33 cellular contexts compared by ENCODE assay signal in the genomic region with DNA sequence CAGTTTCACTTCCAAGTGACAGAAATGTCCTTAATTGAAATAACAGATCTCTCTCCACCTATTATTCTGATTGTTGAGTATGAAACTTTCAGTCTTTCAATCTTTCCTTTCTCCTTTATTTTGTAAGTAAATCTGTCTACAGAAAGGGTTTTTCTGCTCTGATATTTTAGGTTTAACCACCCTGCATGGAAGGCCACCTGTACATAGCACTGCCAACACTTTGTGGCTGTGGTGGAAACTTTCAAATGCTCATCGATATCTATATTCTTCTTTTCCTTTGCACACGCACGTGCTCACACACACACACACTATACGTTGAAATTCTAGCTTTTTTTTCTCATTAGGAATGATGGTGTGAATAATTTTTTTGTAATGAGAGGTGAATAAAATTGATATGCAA.
"Had no signal": no experiment of that assay in that cellular context is flagged by ENCODE, and none has a peak within 500 bp of the region (broad histone marks: within the 10 kb centered on the region; RNA-seq: fewer than 3 reads in every experiment).

No MANE protein-coding gene starts in this region.

- H3K4me1 ChIP-seq: adrenal gland, ascending aorta, body of pancreas, breast epithelium had no signal

- ATAC-seq: activated naive CD4-positive, alpha-beta T cell treated with anti-CD3 and anti-CD28 coated beads, Interleukin-2, amount 50 U/mL, for 72 hours; activated naive CD8-positive, alpha-beta T cell treated with anti-CD3 and anti-CD28 coated beads, Interleukin-2, amount 50 U/mL, for 24 hours; activated T-cell treated with anti-CD3 and anti-CD28 coated beads, Interleukin-2, amount 50 U/mL, for 4 hours; activated T-cell treated with anti-CD3 and anti-CD28 coated beads, Interleukin-2, amount 50 U/mL, for 72 hours; activated T-helper 17 cell treated with anti-CD3 and anti-CD28 coated beads, Interleukin-2, amount 50 U/mL, for 72 hours; body of pancreas had no signal

- H3K4me3 ChIP-seq: adrenal gland, ascending aorta, body of pancreas, breast epithelium, cardiac muscle cell had no signal

- FAIRE-seq: astrocyte, bronchial epithelial cell had no signal

- H3K36me3 ChIP-seq: adrenal gland, ascending aorta, brain microvascular endothelial cell, breast epithelium, cardiac muscle cell had no signal

- H3K27me3 ChIP-seq: adrenal gland, ascending aorta, body of pancreas, brain microvascular endothelial cell, breast epithelium, cardiac muscle cell had no signal

- H3K27ac ChIP-seq: adrenal gland, ascending aorta, body of pancreas, brain microvascular endothelial cell, breast epithelium, cardiac muscle cell had no signal

- DNase-seq: activated effector memory CD4-positive, alpha-beta T cell treated with anti-CD3 and anti-CD28 coated beads, Interleukin-2, amount 50 U/mL, for 16 hours; activated effector memory CD4-positive, alpha-beta T cell treated with Interleukin-2 at 50 U/mL for 16 hours; activated gamma-delta T cell; activated gamma-delta T cell treated with Interleukin-2 at 50 U/mL for 16 hours; activated naive CD4-positive, alpha-beta T cell; activated naive CD4-positive, alpha-beta T cell treated with anti-CD3 and anti-CD28 coated beads for 36 hours; activated naive CD4-positive, alpha-beta T cell treated with anti-CD3 and anti-CD28 coated beads, Interleukin-2, amount 10 ng/mL, durations not matched to agents 7 days and 5 days; activated naive CD4-positive, alpha-beta T cell treated with anti-CD3 and anti-CD28 coated beads, Interleukin-2, amount 50 U/mL, for 16 hours; activated naive CD4-positive, alpha-beta T cell treated with Interleukin-2 at 50 U/mL for 16 hours; activated naive CD8-positive, alpha-beta T cell treated with anti-CD3 and anti-CD28 coated beads for 36 hours; activated naive CD8-positive, alpha-beta T cell treated with anti-CD3 and anti-CD28 coated beads, Interleukin-2, amount 10 ng/mL, durations not matched to agents 7 days and 5 days; activated naive CD8-positive, alpha-beta T cell treated with anti-CD3 and anti-CD28 coated beads, Interleukin-2, amount 50 U/mL, for 24 hours; activated T-cell treated with anti-CD3 and anti-CD28 coated beads, Interleukin-2, amount 50 U/mL, for 24 hours; activated T-cell treated with anti-CD3 and anti-CD28 coated beads, Interleukin-2, amount 50 U/mL, for 4 hours; activated T-cell treated with anti-CD3 and anti-CD28 coated beads, Interleukin-2, amount 50 U/mL, for 48 hours; activated T-cell treated with anti-CD3 and anti-CD28 coated beads, Interleukin-2, amount 50 U/mL, for 72 hours; adrenal gland; amniotic stem cell; amygdala; anterior cingulate cortex; aorta; body of pancreas; brain microvascular endothelial cell; caudate nucleus; central memory CD4-positive, alpha-beta T cell; cerebellar nuclear complex had no signal

- H3K9me3 ChIP-seq: adrenal gland, ascending aorta, body of pancreas, breast epithelium had no signal
